In the genomic region with DNA sequence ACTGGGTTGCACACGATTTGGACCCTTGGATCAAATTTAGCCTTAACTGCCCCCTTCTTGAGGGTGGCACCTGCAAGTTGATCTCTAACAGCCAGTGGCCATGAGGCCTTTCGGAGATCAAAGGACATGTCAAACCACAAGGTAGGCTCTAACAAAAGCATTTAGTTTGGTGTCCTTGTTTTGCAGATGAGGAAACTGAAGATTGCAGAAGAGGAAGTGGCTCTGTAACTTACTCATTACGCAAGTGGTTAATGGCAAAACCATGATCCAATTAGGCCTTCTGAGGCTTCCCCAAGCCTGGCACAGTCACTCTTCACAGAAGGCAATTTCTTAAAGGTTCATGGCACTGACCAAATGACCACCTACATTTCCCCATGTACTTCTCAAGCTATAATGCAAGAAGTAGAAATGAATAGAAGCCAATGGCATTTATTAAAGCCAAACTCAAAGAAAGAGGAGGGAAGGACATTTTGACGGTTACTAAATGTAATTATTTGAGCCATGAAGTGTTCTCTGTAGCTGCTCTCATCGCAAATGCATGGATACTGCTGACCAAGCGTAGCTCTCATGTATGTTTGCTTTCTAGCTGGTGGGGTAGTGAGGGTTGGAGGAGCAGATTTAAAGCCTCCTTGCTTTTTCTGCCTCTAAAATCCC, we compare ENCODE assay signal across 12 cellular contexts. TPM values are rescaled to one million over a fixed set of nuclear protein-coding genes. Genes with fewer than 3 reads are reported as not detected.
A peak's percentile ranks its signal among the peaks of the same experiment; 100 is the strongest.
DNase-seq lines count a peak whose midpoint lies in the region; ATAC-seq and TF ChIP-seq lines count a peak whose summit lies in the region.
"Had no signal": no experiment of that assay in that cellular context is flagged by ENCODE, and none has a peak within 500 bp of the region (broad histone marks: within the 10 kb centered on the region; RNA-seq: fewer than 3 reads in every experiment).

No MANE protein-coding gene starts in this region.

- H3K4me3 Mint-ChIP-seq in MCF 10A (ENCODE audit: unreplicated experiment) = no peak overlapping the region
- H3K4me3 Mint-ChIP-seq in stimulated activated naive B cell treated with anti-CD40 and anti-IgM and Interleukin-4, amounts not matched to agents 10 μg/mL and 1 μg/mL and 100 μg/mL, for 72 hours = no peak overlapping the region
- H3K4me3 Mint-ChIP-seq in activated CD8-positive, alpha-beta T cell treated with anti-CD3 and anti-CD28 coated beads for 36 hours = no peak overlapping the region

- no peak overlapping the region for H3K4me2 ChIP-seq in mammary epithelial cell (ENCODE audit: insufficient read depth, low read depth, low read length)

- no peak overlapping the region for H3K4me3 ChIP-seq in mammary epithelial cell (replicated peaks in 1 of 3; ENCODE audit: insufficient read depth in 1 of 3, low read depth in 2 of 3, low read length in 3 of 3)
- H3K4me3 ChIP-seq: left ventricle myocardium inferior had no signal

- BruUV-seq in MCF 10A (replicated peaks; lab: Mats Ljungman, UMichigan) (no TSS peak), mammary epithelial cell (replicated peaks; lab: Mats Ljungman, UMichigan) (no TSS peak)

- ATAC-seq in HG02852 (IDR thresholded peaks at IDR 0.05; ENCODE audit: unreplicated experiment) = peak; percentile 94
- ATAC-seq in stimulated activated naive B cell treated with anti-CD40 and anti-IgM and Interleukin-4, amounts not matched to agents 10 μg/mL and 1 μg/mL and 100 μg/mL, for 72 hours (replicated peaks) = peak; percentile 95 to 96
- no peak for ATAC-seq in activated CD8-positive, alpha-beta T cell treated with anti-CD3 and anti-CD28 coated beads for 36 hours

- dilution Hi-C loops in mammary epithelial cell (cut with HindIII; ENCODE audit: low sequenced_read_pairs) = no loop called here

- peak; percentile 47 for DNase-seq in MCF 10A (ENCODE audit: unreplicated experiment)
- DNase-seq in mammary epithelial cell = no peak
- peak; percentile 92 to 96 for DNase-seq in NOMO-1 (lab: John Stamatoyannopoulos, UW; ENCODE audit: unreplicated experiment in 2 of 2)
- DNase-seq in stimulated activated naive B cell treated with anti-CD40 and anti-IgM and Interleukin-4, amounts not matched to agents 10 μg/mL and 1 μg/mL and 100 μg/mL, for 72 hours = peak; percentile 40
- DNase-seq in NK-92 (lab: John Stamatoyannopoulos, UW; ENCODE audit: unreplicated experiment) = no peak
- DNase-seq in activated CD8-positive, alpha-beta T cell treated with anti-CD3 and anti-CD28 coated beads for 36 hours = no peak
- DNase-seq in GM03348 (ENCODE audit: low spot score) = no peak
- DNase-seq: activated CD8-positive, alpha-beta memory T cell treated with anti-CD3 and anti-CD28 coated beads, Interleukin-2, amount 50 U/mL, for 4 hours; effector CD4-positive, alpha-beta T cell; left ventricle myocardium inferior had no signal

- no peaks in the 10 kb centered on the region for H3K9me3 Mint-ChIP-seq in MCF 10A (ENCODE audit: unreplicated experiment)
- H3K9me3 Mint-ChIP-seq in stimulated activated naive B cell treated with anti-CD40 and anti-IgM and Interleukin-4, amounts not matched to agents 10 μg/mL and 1 μg/mL and 100 μg/mL, for 72 hours = peaks cover 0 to 3% of the 10 kb centered on the region in 2 donors
- no peaks in the 10 kb centered on the region for H3K9me3 Mint-ChIP-seq in activated CD8-positive, alpha-beta T cell treated with anti-CD3 and anti-CD28 coated beads for 36 hours

- no peaks in the 10 kb centered on the region for H3K27me3 Mint-ChIP-seq in MCF 10A (ENCODE audit: insufficient read depth, unreplicated experiment)
- peaks cover 13 to 22% of the 10 kb centered on the region in 2 donors for H3K27me3 Mint-ChIP-seq in stimulated activated naive B cell treated with anti-CD40 and anti-IgM and Interleukin-4, amounts not matched to agents 10 μg/mL and 1 μg/mL and 100 μg/mL, for 72 hours
- H3K27me3 Mint-ChIP-seq in activated CD8-positive, alpha-beta T cell treated with anti-CD3 and anti-CD28 coated beads for 36 hours = no peaks in the 10 kb centered on the region

- POLR2A ChIA-PET in MCF 10A (lab: Yijun Ruan, JAX) = interaction anchor here (0.6 to 1.3 kb wide), 3 partner anchors 22 to 64 kb away, joined by 3 to 4 read pairs (median 3); no protein-coding TSS in a partner anchor
- POLR2A ChIA-PET in activated CD8-positive, alpha-beta T cell treated with anti-CD3 and anti-CD28 coated beads for 36 hours (lab: Charles Lee) = no interaction called here

- H3K9ac ChIP-seq in mammary epithelial cell (ENCODE audit: insufficient read depth, low read length) = no peak overlapping the region

- H3K79me2 ChIP-seq in mammary epithelial cell (ENCODE audit: insufficient read depth, low read length) = no peaks in the 10 kb centered on the region

- no peaks in the 10 kb centered on the region for H3K4me1 Mint-ChIP-seq in MCF 10A (ENCODE audit: insufficient read depth, unreplicated experiment)
- peaks cover 7 to 15% of the 10 kb centered on the region in 2 donors for H3K4me1 Mint-ChIP-seq in stimulated activated naive B cell treated with anti-CD40 and anti-IgM and Interleukin-4, amounts not matched to agents 10 μg/mL and 1 μg/mL and 100 μg/mL, for 72 hours
- peaks cover 9% of the 10 kb centered on the region for H3K4me1 Mint-ChIP-seq in activated CD8-positive, alpha-beta T cell treated with anti-CD3 and anti-CD28 coated beads for 36 hours (ENCODE audit: low read depth)

- intact Hi-C loops in MCF 10A (cut with micrococcal nuclease) (no loop called here), mammary epithelial cell (cut with micrococcal nuclease) (no loop called here)
- intact Hi-C loops in activated CD8-positive, alpha-beta T cell treated with anti-CD3 and anti-CD28 coated beads for 36 hours (cut with micrococcal nuclease) = no loop called here

- H3K9me3 ChIP-seq in mammary epithelial cell (replicated peaks; ENCODE audit: insufficient read depth, low read length) = no peaks in the 10 kb centered on the region
- H3K9me3 ChIP-seq: left ventricle myocardium inferior had no signal

- TF ChIP-seq CTCF in MCF 10A (IDR thresholded peaks at IDR 0.05; ENCODE audit: unreplicated experiment) = no peak
- no peak for TF ChIP-seq CTCF in mammary epithelial cell (conservative IDR thresholded peaks at IDR 0.05 in 1 of 2, IDR thresholded peaks at IDR 0.05 in 1 of 2; ENCODE audit: extremely low read depth in 1 of 2, insufficient read depth in 1 of 2, low read depth in 1 of 2, low read length in 2 of 2)
- no peak for TF ChIP-seq CTCF in activated CD8-positive, alpha-beta T cell treated with anti-CD3 and anti-CD28 coated beads for 36 hours (IDR thresholded peaks at IDR 0.05)

- in situ Hi-C loops in mammary epithelial cell (cut with MboI; ENCODE audit: low sequenced_read_pairs in 2 of 2) = no loop called here

- no peak overlapping the region for H2AFZ ChIP-seq in mammary epithelial cell (ENCODE audit: low read depth, low read length)

- no peaks in the 10 kb centered on the region for H3K36me3 ChIP-seq in mammary epithelial cell (ENCODE audit: insufficient read depth, low read length)
- H3K36me3 ChIP-seq: left ventricle myocardium inferior had no signal

- CTCF ChIA-PET in MCF 10A (lab: Yijun Ruan, JAX) = interaction anchor here (0.5 to 2.3 kb wide), 3 partner anchors 11 to 608 kb away, joined by 3 to 6 read pairs (median 6); no protein-coding TSS in a partner anchor
- CTCF ChIA-PET in mammary epithelial cell (lab: Charles Lee; ENCODE audit: low non-redundant PET) = no interaction called here
- CTCF ChIA-PET in activated CD8-positive, alpha-beta T cell treated with anti-CD3 and anti-CD28 coated beads for 36 hours (lab: Charles Lee) = interaction anchor here (0.9 kb wide), 1 partner anchor 24 kb away, joined by 4 read pairs; no protein-coding TSS in a partner anchor

- no peaks in the 10 kb centered on the region for H4K20me1 ChIP-seq in mammary epithelial cell (ENCODE audit: insufficient read depth, low read length)

- no peak overlapping the region for H3K27ac ChIP-seq in mammary epithelial cell (ENCODE audit: insufficient read depth, low read depth, low read length)
- H3K27ac ChIP-seq: left ventricle myocardium inferior had no signal

- H3K4me1 ChIP-seq in mammary epithelial cell (ENCODE audit: insufficient read depth, low read length) = peaks cover 7% of the 10 kb centered on the region
- H3K4me1 ChIP-seq: left ventricle myocardium inferior had no signal

- H3K36me3 Mint-ChIP-seq in MCF 10A (ENCODE audit: insufficient read depth, unreplicated experiment) = no peaks in the 10 kb centered on the region
- H3K36me3 Mint-ChIP-seq in stimulated activated naive B cell treated with anti-CD40 and anti-IgM and Interleukin-4, amounts not matched to agents 10 μg/mL and 1 μg/mL and 100 μg/mL, for 72 hours = no peaks in the 10 kb centered on the region
- no peaks in the 10 kb centered on the region for H3K36me3 Mint-ChIP-seq in activated CD8-positive, alpha-beta T cell treated with anti-CD3 and anti-CD28 coated beads for 36 hours (ENCODE audit: low read depth)

- 93% methylated on average over 6 of the region's 6 CpGs for WGBS in mammary epithelial cell (ENCODE audit: low coverage, missing lambda C conversion rate)

- no peak overlapping the region for H3K27ac Mint-ChIP-seq in MCF 10A (ENCODE audit: low read depth, unreplicated experiment)
- H3K27ac Mint-ChIP-seq in stimulated activated naive B cell treated with anti-CD40 and anti-IgM and Interleukin-4, amounts not matched to agents 10 μg/mL and 1 μg/mL and 100 μg/mL, for 72 hours = no peak overlapping the region
- no peak overlapping the region for H3K27ac Mint-ChIP-seq in activated CD8-positive, alpha-beta T cell treated with anti-CD3 and anti-CD28 coated beads for 36 hours

- no peaks in the 10 kb centered on the region for H3K27me3 ChIP-seq in mammary epithelial cell (ENCODE audit: insufficient read depth, low read length)

RNA-seq across cellular contexts. Expression of gene ABCC12, which starts 32.8 kb away (rescaled TPM):
- not detected in 2 replicates for total RNA-seq in MCF 10A (2022)
- not detected for total RNA-seq in mammary epithelial cell
- not detected for polyA plus RNA-seq in mammary epithelial cell
- polyA minus RNA-seq in mammary epithelial cell = not detected
- total RNA-seq in activated CD8-positive, alpha-beta T cell treated with anti-CD3 and anti-CD28 coated beads for 36 hours = not detected
- total RNA-seq: H1, left ventricle myocardium inferior had no signal

RNA-seq across cellular contexts. Expression of gene LONP2, which starts 55.5 kb away (rescaled TPM):
- total RNA-seq in MCF 10A (2022) = 55.6 and 58.8 TPM in 2 replicates
- total RNA-seq in mammary epithelial cell = 10 to 100 TPM; 62.8 to 72.8 TPM
- polyA plus RNA-seq in mammary epithelial cell = 33.7 TPM
- 85.5 TPM for polyA minus RNA-seq in mammary epithelial cell
- total RNA-seq in activated CD8-positive, alpha-beta T cell treated with anti-CD3 and anti-CD28 coated beads for 36 hours = 10 to 100 TPM; 50.3 to 51.6 TPM

RNA-seq across cellular contexts. Expression of gene ABCC11, which starts 58.8 kb away (rescaled TPM):
- total RNA-seq in MCF 10A (2022) = 0.20 and 0.44 TPM in 2 replicates
- total RNA-seq in mammary epithelial cell = under 1 TPM; 0.47 to 0.50 TPM
- polyA plus RNA-seq in mammary epithelial cell = 0.42 TPM
- polyA minus RNA-seq in mammary epithelial cell = 4.2 TPM
- under 1 TPM; 0.16 to 0.54 TPM for total RNA-seq in activated CD8-positive, alpha-beta T cell treated with anti-CD3 and anti-CD28 coated beads for 36 hours
- total RNA-seq: H1 had no signal

Comparison
In these comparisons a context has a peak if more than half of its experiments do, and no peak if none do; other contexts are left out.
1. DNase-seq: peak in MCF 10A (single experiment), NOMO-1 (2 of 2) and stimulated activated naive B cell treated with anti-CD40 and anti-IgM and Interleukin-4, amounts not matched to agents 10 μg/mL and 1 μg/mL and 100 μg/mL, for 72 hours (single experiment); none in mammary epithelial cell (single experiment), NK-92 (single experiment), activated CD8-positive, alpha-beta T cell treated with anti-CD3 and anti-CD28 coated beads for 36 hours (single experiment) and GM03348 (single experiment).